In genomic region chr6:28336284-28337024, GRCh38 we compare ENCODE assay signal across 1 cellular context.
TF ChIP-seq lines count a peak whose summit lies in the region.

No MANE protein-coding gene starts in this region.

TF ChIP-seq in K562, 482 proteins besides CTCF, POLR2A, EP300 and RAD21 (continued from another document and continues in another):
- TF ChIP-seq CHD7 (IDR thresholded peaks at IDR 0.05; ENCODE audit: low read depth, low read length) = no peak
- TF ChIP-seq GATA2 (CRISPR knock-in tag; IDR thresholded peaks at IDR 0.05) = no peak
- peak; percentile 61; the same call in 1 of the 2 replicates for TF ChIP-seq FOXM1 (IDR thresholded peaks at IDR 0.05; ENCODE audit: low read depth)
- no peak for TF ChIP-seq FOXM1 (CRISPR knock-in tag; IDR thresholded peaks at IDR 0.05; ENCODE audit: low read depth)
- peak; percentile 97 for TF ChIP-seq THRB (CRISPR knock-in tag; conservative IDR thresholded peaks at IDR 0.05)
- TF ChIP-seq HDAC8 (tag; IDR thresholded peaks at IDR 0.05) = peak; percentile 94
- peak; percentile 75 for TF ChIP-seq ZBTB12 (CRISPR knock-in tag; IDR thresholded peaks at IDR 0.05)
- TF ChIP-seq ZNF717 (CRISPR knock-in tag; IDR thresholded peaks at IDR 0.05) = peak; percentile 85; the same call in 1 of the 2 replicates
- TF ChIP-seq ZNF253 (CRISPR knock-in tag; conservative IDR thresholded peaks at IDR 0.05) = no peak; the same call in 1 of the 2 replicates
- peak; percentile 98 for TF ChIP-seq ZBTB9 (CRISPR knock-in tag; IDR thresholded peaks at IDR 0.05)
- peak; percentile 99 for TF ChIP-seq SMAD3 (CRISPR knock-in tag; conservative IDR thresholded peaks at IDR 0.05)
- TF ChIP-seq ZFX (CRISPR knock-in tag; IDR thresholded peaks at IDR 0.05) = no peak
- TF ChIP-seq ZHX1 (conservative IDR thresholded peaks at IDR 0.05; ENCODE audit: low read length) = no peak
- TF ChIP-seq DNMT1 (IDR thresholded peaks at IDR 0.05) = 0 out of 2 replicates have a peak, but pooled peaks have one; percentile 22
- TF ChIP-seq FOXJ2 (tag; IDR thresholded peaks at IDR 0.05) = peak; percentile 80; the same call in 1 of the 2 replicates
- peak; percentile 85 for TF ChIP-seq ZNF57 (CRISPR knock-in tag; IDR thresholded peaks at IDR 0.05)
- TF ChIP-seq ZNF41 (CRISPR knock-in tag; conservative IDR thresholded peaks at IDR 0.05) = peak; percentile 94
- no peak for TF ChIP-seq ZBTB43 (CRISPR knock-in tag; IDR thresholded peaks at IDR 0.05)
- TF ChIP-seq SIRT6 (IDR thresholded peaks at IDR 0.05; ENCODE audit: low read depth, low read length) = no peak
- no peak for TF ChIP-seq ZNF12 (CRISPR knock-in tag; IDR thresholded peaks at IDR 0.05)
- peak; percentile 82 for TF ChIP-seq GABPA (tag; conservative IDR thresholded peaks at IDR 0.05; ENCODE audit: low read depth)
- TF ChIP-seq HNRNPK (IDR thresholded peaks at IDR 0.05; ENCODE audit: low read depth, low read length, poor library complexity, severe bottlenecking) = no peak
- 0 out of 2 replicates have a peak, but pooled peaks have one; percentile 8 for TF ChIP-seq ZNF668 (CRISPR knock-in tag; IDR thresholded peaks at IDR 0.05)
- 0 out of 2 replicates have a peak, but pooled peaks have one; percentile 13 for TF ChIP-seq PTBP1 (IDR thresholded peaks at IDR 0.05; ENCODE audit: low read depth, low read length)
- TF ChIP-seq ZKSCAN1 (IDR thresholded peaks at IDR 0.05; ENCODE audit: low read depth, low read length) = 0 out of 2 replicates have a peak, but pooled peaks have one; percentile 10
- no peak for TF ChIP-seq FOXP1 (CRISPR knock-in tag; IDR thresholded peaks at IDR 0.05)
- no peak for TF ChIP-seq RBM14 (IDR thresholded peaks at IDR 0.05; ENCODE audit: borderline replicate concordance, insufficient read depth, low read depth, low read length)
- no peak for TF ChIP-seq ZNF280B (CRISPR knock-in tag; IDR thresholded peaks at IDR 0.05)
- TF ChIP-seq E2F3 (CRISPR knock-in tag; IDR thresholded peaks at IDR 0.05) = peak; percentile 93
